In genomic region chr11:73384127-73384441, GRCh38 we compare ENCODE assay signal across 12 cellular contexts. TPM values are rescaled to one million over a fixed set of nuclear protein-coding genes. Genes with fewer than 3 reads are reported as not detected.
A peak's percentile ranks its signal among the peaks of the same experiment; 100 is the strongest.
DNase-seq lines count a peak whose midpoint lies in the region; FAIRE-seq and TF ChIP-seq lines count a peak whose summit lies in the region.
"Had no signal": no experiment of that assay in that cellular context is flagged by ENCODE, and none has a peak within 500 bp of the region (broad histone marks: within the 10 kb centered on the region; RNA-seq: fewer than 3 reads in every experiment).

No MANE protein-coding gene starts in this region.

- H3K4me1 Mint-ChIP-seq in activated naive CD4-positive, alpha-beta T cell treated with anti-CD3 and anti-CD28 coated beads, Interleukin-2, amount 10 ng/mL, durations not matched to agents 7 days and 5 days = peaks cover 77% of the 10 kb centered on the region

- FAIRE-seq in H54 (lab: Jason Lieb, UNC) = no peak

- TF ChIP-seq CTCF in RWPE1 (conservative IDR thresholded peaks at IDR 0.05; ENCODE audit: low read depth) = no peak
- TF ChIP-seq CTCF in esophagus squamous epithelium (IDR thresholded peaks at IDR 0.05) = no peak

- peaks cover under 1% of the 10 kb centered on the region for H3K36me3 Mint-ChIP-seq in activated naive CD4-positive, alpha-beta T cell treated with anti-CD3 and anti-CD28 coated beads, Interleukin-2, amount 10 ng/mL, durations not matched to agents 7 days and 5 days

- H3K4me1 ChIP-seq in esophagus squamous epithelium = peaks cover 47 to 95% (median 49%) of the 10 kb centered on the region in 3 donors

- TF ChIP-seq POLR2A in esophagus squamous epithelium (IDR thresholded peaks at IDR 0.05) (no peak), H54 (IDR thresholded peaks at IDR 0.05; ENCODE audit: low read depth, low read length) (no peak)

- no peak for DNase-seq in activated naive CD4-positive, alpha-beta T cell treated with anti-CD3 and anti-CD28 coated beads, Interleukin-2, amount 10 ng/mL, durations not matched to agents 7 days and 5 days
- no peak for DNase-seq in activated naive CD4-positive, alpha-beta T cell (lab: John Stamatoyannopoulos, UW)
- DNase-seq in RWPE1 (ENCODE audit: low spot score) = no peak
- DNase-seq in esophagus squamous epithelium (lab: John Stamatoyannopoulos, UW) = no peak
- DNase-seq in H54 (ENCODE audit: insufficient read length, low spot score) = no peak
- DNase-seq in NCI-H2227 (lab: John Stamatoyannopoulos, UW; ENCODE audit: unreplicated experiment) = no peak
- no peak for DNase-seq in COR-L47 (lab: John Stamatoyannopoulos, UW)
- DNase-seq: activated CD4-positive, alpha-beta T cell treated with anti-CD3 and anti-CD28 coated beads for 1 hour; ovary had no signal

- H3K27ac ChIP-seq in RWPE1 (peak overlapping the region; percentile 93), esophagus squamous epithelium (peak overlapping the region in 3 of 4 donors; percentile 10 to 82 (median 26)), temporal lobe (ENCODE audit: low read depth, low read length) (peak overlapping the region; percentile 80)
- H3K27ac ChIP-seq: hepatocyte, ovary had no signal

- H3K36me3 ChIP-seq in esophagus squamous epithelium = no peaks in the 10 kb centered on the region
- H3K36me3 ChIP-seq: ovary had no signal

- H3K4me3 Mint-ChIP-seq in activated naive CD4-positive, alpha-beta T cell treated with anti-CD3 and anti-CD28 coated beads, Interleukin-2, amount 10 ng/mL, durations not matched to agents 7 days and 5 days = no peak overlapping the region

- no peaks in the 10 kb centered on the region for H3K27me3 Mint-ChIP-seq in activated naive CD4-positive, alpha-beta T cell treated with anti-CD3 and anti-CD28 coated beads, Interleukin-2, amount 10 ng/mL, durations not matched to agents 7 days and 5 days

- intact Hi-C loops in esophagus squamous epithelium (cut with DNase I) = no loop called here

- CTCF ChIA-PET in activated naive CD4-positive, alpha-beta T cell treated with anti-CD3 and anti-CD28 coated beads, Interleukin-2, amount 10 ng/mL, durations not matched to agents 7 days and 5 days (lab: Charles Lee) = interaction anchor here (0.8 to 1.8 kb wide), 5 partner anchors 9 to 34 kb away, joined by 3 to 14 read pairs (median 4); no protein-coding TSS in a partner anchor
- CTCF ChIA-PET in RWPE1 (lab: Yijun Ruan, JAX) = interaction anchor here (0.8 kb wide), 1 partner anchor 278 kb away, joined by 4 read pairs; no protein-coding TSS in a partner anchor

- peak overlapping the region; percentile 82 for H3K27ac Mint-ChIP-seq in activated naive CD4-positive, alpha-beta T cell treated with anti-CD3 and anti-CD28 coated beads, Interleukin-2, amount 10 ng/mL, durations not matched to agents 7 days and 5 days

- no peaks in the 10 kb centered on the region for H3K9me3 Mint-ChIP-seq in activated naive CD4-positive, alpha-beta T cell treated with anti-CD3 and anti-CD28 coated beads, Interleukin-2, amount 10 ng/mL, durations not matched to agents 7 days and 5 days

- no peaks in the 10 kb centered on the region for H3K27me3 ChIP-seq in esophagus squamous epithelium
- H3K27me3 ChIP-seq: hepatocyte, ovary had no signal

- no peak overlapping the region for H3K4me3 ChIP-seq in esophagus squamous epithelium
- H3K4me3 ChIP-seq: hepatocyte, lung, ovary had no signal

- 84 to 97% methylated on average over 5 of the region's 7 CpGs for WGBS in esophagus squamous epithelium, 2 donors

- POLR2A ChIA-PET in RWPE1 (lab: Yijun Ruan, JAX; ENCODE audit: low non-redundant PET) = no interaction called here

- H3K9me3 ChIP-seq in esophagus squamous epithelium = no peaks in the 10 kb centered on the region
- H3K9me3 ChIP-seq: ovary had no signal

RNA-seq across cellular contexts. Expression of gene RELT, which starts 7.9 kb away (rescaled TPM):
- total RNA-seq in esophagus squamous epithelium = 1 to 10 TPM; 3.7 to 8.8 (median 5.3) TPM
- 1.5 TPM for total RNA-seq in temporal lobe

Comparison
In these comparisons a context has a peak if more than half of its experiments do, and no peak if none do; other contexts are left out.
1. H3K27ac ChIP-seq: peak in every context shown above with its lines; median percentile 93 in RWPE1; 80 in temporal lobe; 26 in esophagus squamous epithelium.